ENCODE assay signal across 9 cellular contexts in genomic region chr1:11012260-11013159, GRCh38. TPM values are rescaled to one million over a fixed set of nuclear protein-coding genes. Genes with fewer than 3 reads are reported as not detected.
DNase-seq lines count a peak whose midpoint lies in the region; ATAC-seq, FAIRE-seq and TF ChIP-seq lines count a peak whose summit lies in the region.
"Had no signal": no experiment of that assay in that cellular context is flagged by ENCODE, and none has a peak within 500 bp of the region (broad histone marks: within the 10 kb centered on the region; RNA-seq: fewer than 3 reads in every experiment).

Gene TARDBP, plus strand, starts transcription at chr1:11012654. Its CDS starts 1,074 bp downstream, at chr1:11013728.

- peaks cover 3% of the 10 kb centered on the region for H3K9me1 ChIP-seq in keratinocyte (ENCODE audit: control insufficient read depth, extremely low read depth, insufficient read depth, low read length)

- no peaks in the 10 kb centered on the region for H3K9me3 ChIP-seq in keratinocyte (ENCODE audit: control insufficient read depth, low read depth, low read length)

- H3K4me1 ChIP-seq in keratinocyte (ENCODE audit: control insufficient read depth, extremely low read depth, insufficient read depth, low read length): peaks cover 16% of the 10 kb centered on the region

- H3K27me3 Mint-ChIP-seq in central memory CD8-positive, alpha-beta T cell: no peaks in the 10 kb centered on the region

- H4K20me1 ChIP-seq in keratinocyte (ENCODE audit: control insufficient read depth, extremely low read depth, insufficient read depth, low read length): peaks cover 34% of the 10 kb centered on the region

- H3K9me3 Mint-ChIP-seq in central memory CD8-positive, alpha-beta T cell: no peaks in the 10 kb centered on the region

- H3K4me3 ChIP-seq in AG10803 (ENCODE audit: low read length) (peak within 1 kb of the TSS; percentile 93), keratinocyte (ENCODE audit: control insufficient read depth in 2 of 3, extremely low read depth in 1 of 3, insufficient read depth in 2 of 3, low read depth in 1 of 3, low read length in 3 of 3) (peak within 1 kb of the TSS; percentile 95 to 99 (median 98))

- H2AFZ ChIP-seq in keratinocyte (ENCODE audit: control insufficient read depth, low read length): peak within 1 kb of the TSS; percentile 94

- peak; percentile 89 for ATAC-seq in GM19035 (IDR thresholded peaks at IDR 0.05; ENCODE audit: unreplicated experiment)
- peak; percentile 76 for ATAC-seq in HG03342 (IDR thresholded peaks at IDR 0.05; ENCODE audit: unreplicated experiment)
- ATAC-seq in activated CD4-positive, CD25-positive, alpha-beta regulatory T cell treated with anti-CD3 and anti-CD28 coated beads, Interleukin-2, amount 50 U/mL, for 24 hours: peak; percentile 84 to 87
- ATAC-seq in central memory CD8-positive, alpha-beta T cell (replicated peaks; ENCODE audit: extremely low read depth, poor library complexity, severe bottlenecking): peak; percentile 88

- H3K9ac ChIP-seq in keratinocyte (ENCODE audit: control insufficient read depth, extremely low read depth, insufficient read depth, low read length): peak within 1 kb of the TSS; percentile 99

- H3K79me2 ChIP-seq in keratinocyte (ENCODE audit: control insufficient read depth, insufficient read depth, low read length): peaks cover 48% of the 10 kb centered on the region

- H3K27ac ChIP-seq in keratinocyte (ENCODE audit: control insufficient read depth, insufficient read depth, low read length): peak within 1 kb of the TSS; percentile 100

- H3K4me1 Mint-ChIP-seq in central memory CD8-positive, alpha-beta T cell: peaks cover 11% of the 10 kb centered on the region

- FAIRE-seq in keratinocyte (lab: Jason Lieb, UNC): peak; percentile 9
- FAIRE-seq: TTC549 had no signal

- dilution Hi-C loops in keratinocyte (cut with MboI; ENCODE audit: extremely low pct_ligation_motif_present, low sequenced_read_pairs): no loop called here

- peaks cover 17 to 29% of the 10 kb centered on the region in 2 experiments for H3K36me3 ChIP-seq in keratinocyte (ENCODE audit: control insufficient read depth in 2 of 2, extremely low read depth in 1 of 2, insufficient read depth in 2 of 2, low read length in 2 of 2)

- H3K27me3 ChIP-seq in keratinocyte (ENCODE audit: control insufficient read depth, extremely low read depth, insufficient read depth, low read length): no peaks in the 10 kb centered on the region

- TF ChIP-seq CTCF in AG10803 (conservative IDR thresholded peaks at IDR 0.05; ENCODE audit: low read length) (no peak), keratinocyte (optimal IDR thresholded peaks at IDR 0.05 in 1 of 3, IDR thresholded peaks at IDR 0.05 in 1 of 3, conservative IDR thresholded peaks at IDR 0.05 in 1 of 3; ENCODE audit: extremely low read depth in 1 of 3, insufficient read depth in 2 of 3, low read length in 3 of 3) (no peak)

- H3K27ac Mint-ChIP-seq in central memory CD8-positive, alpha-beta T cell (ENCODE audit: low read depth): peak within 1 kb of the TSS; percentile 95

- peak within 1 kb of the TSS; percentile 84 for H3K4me3 Mint-ChIP-seq in central memory CD8-positive, alpha-beta T cell

- peaks cover 52% of the 10 kb centered on the region for H3K36me3 Mint-ChIP-seq in central memory CD8-positive, alpha-beta T cell (ENCODE audit: insufficient read depth)

- peak within 1 kb of the TSS; percentile 99 for H3K4me2 ChIP-seq in keratinocyte (ENCODE audit: control insufficient read depth, extremely low read depth, insufficient read depth, low read depth, low read length)

- DNase-seq in AG10803 (ENCODE audit: low read depth) (peak; percentile 87), NCI-H345 treated with DMSO at 0.1 percent for 48 hours (lab: John Stamatoyannopoulos, UW; ENCODE audit: unreplicated experiment) (peak; percentile 85), keratinocyte (ENCODE audit: low read depth, low spot score) (peak; percentile 33)
- DNase-seq in central memory CD8-positive, alpha-beta T cell (ENCODE audit: low spot score in 2 of 2): peak; percentile 87 to 88
- DNase-seq in stimulated activated CD4-positive, alpha-beta T cell treated with anti-CD3 and anti-CD28 coated beads, Interleukin-12 subunit alpha, Interleukin-12 subunit beta, amount 100 ng/mL, for 48 hours (ENCODE audit: low read depth in 2 of 3, low spot score in 1 of 3): peak; percentile 80 to 89 (median 82)

RNA-seq across cellular contexts. Expression of gene TARDBP, which starts in this region (rescaled TPM):
- polyA plus RNA-seq in keratinocyte: 87.1 to 177 TPM (median 109 TPM) in 3 replicates
- polyA plus RNA-seq in keratinocyte (2011; ENCODE audit: low read depth): 209 TPM
- 101 and 175 TPM in 2 replicates for polyA plus RNA-seq in keratinocyte (2011; cell fraction: cytosol; rRNA removed)
- polyA plus RNA-seq in keratinocyte (2011; cell fraction: nucleus; rRNA removed): 188 and 261 TPM in 2 replicates
- 131 and 134 TPM in 2 replicates for polyA plus RNA-seq in keratinocyte (2012; ENCODE audit: low replicate concordance)
- 47.7 to 122 TPM (median 57.3 TPM) in 3 replicates for polyA minus RNA-seq in keratinocyte
- 93.4 TPM for polyA minus RNA-seq in keratinocyte (2011; cell fraction: cytosol; rRNA and poly(A)+ RNA removed)
- polyA minus RNA-seq in keratinocyte (2011; cell fraction: nucleus; rRNA and poly(A)+ RNA removed): 78.5 and 95.6 TPM in 2 replicates

Comparison
In these comparisons a context has a peak if more than half of its experiments do, and no peak if none do; other contexts are left out.
1. Peak in every context shown above with its lines: DNase-seq, ATAC-seq, H3K4me3 ChIP-seq and H3K27ac ChIP-seq.
2. DNase-seq: peak in every context shown above with its lines; median percentile 88 in central memory CD8-positive, alpha-beta T cell; 87 in AG10803; 85 in NCI-H345 treated with DMSO at 0.1 percent for 48 hours; 82 in stimulated activated CD4-positive, alpha-beta T cell treated with anti-CD3 and anti-CD28 coated beads, Interleukin-12 subunit alpha, Interleukin-12 subunit beta, amount 100 ng/mL, for 48 hours; 33 in keratinocyte.